In the genomic region with DNA sequence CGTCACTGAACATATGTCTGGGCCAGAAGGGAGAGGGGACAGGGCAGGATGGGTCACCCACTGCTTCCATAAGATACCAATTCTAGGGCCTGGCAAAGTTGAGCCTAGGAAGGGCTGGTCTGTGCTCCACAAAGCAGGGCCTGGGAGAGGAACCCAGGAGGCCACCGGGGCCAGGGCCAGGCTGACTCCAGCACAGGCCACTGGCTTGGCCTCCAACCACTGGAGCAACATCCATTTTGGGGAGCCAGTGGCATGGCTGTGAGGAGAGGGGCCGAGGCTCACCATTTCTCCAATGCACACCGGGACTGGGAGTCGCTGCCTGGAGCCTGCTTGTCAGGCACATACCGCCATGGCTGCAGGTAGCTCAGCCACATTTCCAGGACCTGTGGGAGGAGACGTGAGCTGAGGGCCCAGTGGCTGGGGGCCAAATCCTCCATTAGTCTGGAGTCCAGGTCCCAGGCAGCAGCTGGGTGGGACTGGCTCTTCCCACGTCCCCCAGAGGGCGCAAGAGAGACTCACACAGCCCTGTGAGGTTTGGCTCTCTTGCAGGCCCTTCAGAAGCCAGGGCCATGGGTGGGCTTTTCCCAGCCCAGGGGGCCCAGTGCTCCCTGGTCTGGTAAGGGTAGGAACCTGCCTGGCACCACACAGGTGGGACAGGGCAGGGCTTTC, we compare ENCODE assay signal across 12 cellular contexts. TPM values are rescaled to one million over a fixed set of nuclear protein-coding genes. Genes with fewer than 3 reads are reported as not detected.
DNase-seq lines count a peak whose midpoint lies in the region; ATAC-seq and TF ChIP-seq lines count a peak whose summit lies in the region.
"Had no signal": no experiment of that assay in that cellular context is flagged by ENCODE, and none has a peak within 500 bp of the region (broad histone marks: within the 10 kb centered on the region; RNA-seq: fewer than 3 reads in every experiment).

No MANE protein-coding gene starts in this region.

- H3K4me3 Mint-ChIP-seq in activated T-cell treated with anti-CD3 and anti-CD28 coated beads, Interleukin-2, amount 50 U/mL, for 72 hours = no peak overlapping the region
- no peak overlapping the region for H3K4me3 Mint-ChIP-seq in activated T-cell treated with anti-CD3 and anti-CD28 coated beads, Interleukin-2, amount 50 U/mL, for 24 hours
- H3K4me3 Mint-ChIP-seq: CD4-positive, CD25-positive, alpha-beta regulatory T cell; T-cell had no signal

- intact Hi-C loops in PC-3 (cut with micrococcal nuclease) = no loop called here
- intact Hi-C loops in left colon (cut with DNase I, micrococcal nuclease) = no loop called here

- no peaks in the 10 kb centered on the region for H3K27me3 ChIP-seq in PC-3 (ENCODE audit: low read length)

- DNase-seq in activated T-cell treated with anti-CD3 and anti-CD28 coated beads, Interleukin-2, amount 50 U/mL, for 72 hours = peak; percentile 19 to 31
- no peak for DNase-seq in activated T-cell treated with anti-CD3 and anti-CD28 coated beads, Interleukin-2, amount 50 U/mL, for 24 hours
- DNase-seq in H4 (ENCODE audit: low spot score) (peak; percentile 17), PC-3 (no peak), NOMO-1 treated with dmso at 0.1 percent for 144 hours (lab: John Stamatoyannopoulos, UW; ENCODE audit: unreplicated experiment) (no peak), C1 segment of cervical spinal cord (lab: John Stamatoyannopoulos, UW) (no peak), left colon (no peak)
- DNase-seq in stimulated activated CD8-positive, alpha-beta memory T cell treated with anti-CD3 and anti-CD28 coated beads, Interleukin-7, amount 100 ng/mL, for 24 hours (ENCODE audit: low read depth) = peak; percentile 1
- DNase-seq: T-cell had no signal

- H3K9me3 ChIP-seq in PC-3 (ENCODE audit: low read length) = peaks cover 11% of the 10 kb centered on the region; the same call in 1 of the 2 replicates

- no peak overlapping the region for H3K4me3 ChIP-seq in PC-3 (ENCODE audit: low read length)
- H3K4me3 ChIP-seq: coronary artery had no signal

- no TSS peak for BruUV-seq in PC-3 (replicated peaks; lab: Mats Ljungman, UMichigan)

- no peaks in the 10 kb centered on the region for H3K9me2 ChIP-seq in PC-3 (replicated peaks; ENCODE audit: low read length)

- ATAC-seq in activated T-cell treated with anti-CD3 and anti-CD28 coated beads, Interleukin-2, amount 50 U/mL, for 72 hours (replicated peaks in 1 of 2) = no peak
- ATAC-seq in PC-3 (no peak), left colon (no peak)
- ATAC-seq: T-cell had no signal

- H3K27ac Mint-ChIP-seq in activated T-cell treated with anti-CD3 and anti-CD28 coated beads, Interleukin-2, amount 50 U/mL, for 72 hours = no peak overlapping the region
- H3K27ac Mint-ChIP-seq in activated T-cell treated with anti-CD3 and anti-CD28 coated beads, Interleukin-2, amount 50 U/mL, for 24 hours = no peak overlapping the region
- H3K27ac Mint-ChIP-seq: CD4-positive, CD25-positive, alpha-beta regulatory T cell; T-cell had no signal

- no peaks in the 10 kb centered on the region for H3K36me3 ChIP-seq in PC-3 (ENCODE audit: low read depth, low read length)

- CTCF ChIA-PET in PC-3 (lab: Charles Lee) = no interaction called here

- TF ChIP-seq CTCF in PC-3 (conservative IDR thresholded peaks at IDR 0.05; ENCODE audit: low read depth, low read length) = peak; percentile 29; the same call in 1 of the 2 replicates

- no peaks in the 10 kb centered on the region for H3F3A ChIP-seq in PC-3 (ENCODE audit: low read length, unreplicated experiment)

- peaks cover 0 to 1% of the 10 kb centered on the region in 2 donors for H3K36me3 Mint-ChIP-seq in activated T-cell treated with anti-CD3 and anti-CD28 coated beads, Interleukin-2, amount 50 U/mL, for 72 hours (ENCODE audit: insufficient read depth in 2 of 2)
- no peaks in the 10 kb centered on the region for H3K36me3 Mint-ChIP-seq in activated T-cell treated with anti-CD3 and anti-CD28 coated beads, Interleukin-2, amount 50 U/mL, for 24 hours (ENCODE audit: low read depth)
- H3K36me3 Mint-ChIP-seq: CD4-positive, CD25-positive, alpha-beta regulatory T cell; T-cell had no signal

- no peak overlapping the region for H3K27ac ChIP-seq in PC-3 (ENCODE audit: low read length)
- H3K27ac ChIP-seq: coronary artery, parathyroid adenoma had no signal

- H3K79me2 ChIP-seq in PC-3 (ENCODE audit: low read length) = no peaks in the 10 kb centered on the region
- H3K79me2 ChIP-seq: parathyroid adenoma had no signal

- POLR2A ChIA-PET in PC-3 (lab: Charles Lee; ENCODE audit: unreplicated experiment) = no interaction called here

- no peaks in the 10 kb centered on the region for H3K4me1 ChIP-seq in PC-3 (ENCODE audit: insufficient read depth, low read length)
- H3K4me1 ChIP-seq: parathyroid adenoma had no signal

- H3K4me2 ChIP-seq in PC-3 (ENCODE audit: low read length) = no peak overlapping the region

- no peaks in the 10 kb centered on the region for H3K27me3 Mint-ChIP-seq in activated T-cell treated with anti-CD3 and anti-CD28 coated beads, Interleukin-2, amount 50 U/mL, for 72 hours (ENCODE audit: low read depth)
- H3K27me3 Mint-ChIP-seq in activated T-cell treated with anti-CD3 and anti-CD28 coated beads, Interleukin-2, amount 50 U/mL, for 24 hours = no peaks in the 10 kb centered on the region
- H3K27me3 Mint-ChIP-seq: CD4-positive, CD25-positive, alpha-beta regulatory T cell had no signal

- no peak overlapping the region for H2AFZ ChIP-seq in PC-3 (ENCODE audit: low read length)
- H2AFZ ChIP-seq: parathyroid adenoma had no signal

- peaks cover 1 to 3% of the 10 kb centered on the region in 2 donors for H3K9me3 Mint-ChIP-seq in activated T-cell treated with anti-CD3 and anti-CD28 coated beads, Interleukin-2, amount 50 U/mL, for 72 hours
- peaks cover 1% of the 10 kb centered on the region for H3K9me3 Mint-ChIP-seq in activated T-cell treated with anti-CD3 and anti-CD28 coated beads, Interleukin-2, amount 50 U/mL, for 24 hours

- no peaks in the 10 kb centered on the region for H4K20me1 ChIP-seq in PC-3 (ENCODE audit: low read length)

- no peaks in the 10 kb centered on the region for H3K4me1 Mint-ChIP-seq in activated T-cell treated with anti-CD3 and anti-CD28 coated beads, Interleukin-2, amount 50 U/mL, for 72 hours (ENCODE audit: low read depth)
- no peaks in the 10 kb centered on the region for H3K4me1 Mint-ChIP-seq in activated T-cell treated with anti-CD3 and anti-CD28 coated beads, Interleukin-2, amount 50 U/mL, for 24 hours (ENCODE audit: low read depth)
- H3K4me1 Mint-ChIP-seq: CD4-positive, CD25-positive, alpha-beta regulatory T cell; T-cell had no signal

- no peak overlapping the region for H3K9ac ChIP-seq in PC-3 (ENCODE audit: low read length)
- H3K9ac ChIP-seq: parathyroid adenoma had no signal

RNA-seq across cellular contexts. Expression of gene TUBA3C, which starts 27.7 kb away (rescaled TPM):
- not detected for total RNA-seq in activated T-cell treated with anti-CD3 and anti-CD28 coated beads, Interleukin-2, amount 50 U/mL, for 72 hours
- not detected in 2 replicates for total RNA-seq in H4 (2014; rRNA removed; shearing (Covaris generic))
- not detected in 2 replicates for total RNA-seq in PC-3 (2014; rRNA removed)
- not detected for total RNA-seq in left colon
- total RNA-seq: CD4-positive, CD25-positive, alpha-beta regulatory T cell; T-cell had no signal

Comparison
In these comparisons a context has a peak if more than half of its experiments do, and no peak if none do; other contexts are left out.
1. DNase-seq: peak in activated T-cell treated with anti-CD3 and anti-CD28 coated beads, Interleukin-2, amount 50 U/mL, for 72 hours (2 of 2), H4 (single experiment) and stimulated activated CD8-positive, alpha-beta memory T cell treated with anti-CD3 and anti-CD28 coated beads, Interleukin-7, amount 100 ng/mL, for 24 hours (single experiment); none in activated T-cell treated with anti-CD3 and anti-CD28 coated beads, Interleukin-2, amount 50 U/mL, for 24 hours (single experiment), PC-3 (single experiment), NOMO-1 treated with dmso at 0.1 percent for 144 hours (single experiment), C1 segment of cervical spinal cord (0 of 14) and left colon (0 of 2).